In the genomic region with DNA sequence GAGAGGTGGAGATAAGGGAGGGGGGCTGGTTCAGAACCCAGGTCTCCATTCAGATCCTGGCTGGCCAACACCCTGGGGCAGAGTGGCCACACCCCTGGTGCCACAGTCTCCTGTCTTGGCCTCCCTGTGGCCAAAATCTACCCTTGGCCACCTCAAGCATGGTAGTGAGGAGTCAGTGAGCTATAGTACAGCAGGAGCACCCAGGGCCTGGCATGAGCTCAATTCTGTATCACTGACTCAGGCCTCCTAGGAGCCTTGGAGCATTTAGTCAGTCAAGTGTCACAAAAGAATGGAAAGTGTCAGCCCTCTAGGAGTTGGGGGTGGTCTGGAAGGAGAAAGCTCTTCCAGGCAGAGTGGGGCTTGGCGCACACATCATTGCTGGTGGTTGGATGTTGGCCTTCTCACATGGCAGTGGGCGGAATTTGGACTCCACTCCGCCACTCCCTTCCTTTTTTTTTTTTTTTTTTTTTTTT, we compare ENCODE assay signal across 10 cellular contexts. TPM values are rescaled to one million over a fixed set of nuclear protein-coding genes. Genes with fewer than 3 reads are reported as not detected.
DNase-seq lines count a peak whose midpoint lies in the region; ATAC-seq and TF ChIP-seq lines count a peak whose summit lies in the region.
"Had no signal": no experiment of that assay in that cellular context is flagged by ENCODE, and none has a peak within 500 bp of the region (broad histone marks: within the 10 kb centered on the region; RNA-seq: fewer than 3 reads in every experiment).

No MANE protein-coding gene starts in this region.

- H4K20me1 ChIP-seq in H9 (ENCODE audit: control insufficient read depth, insufficient read depth, insufficient read length): no peaks in the 10 kb centered on the region

- H3K9ac ChIP-seq in H9 (ENCODE audit: extremely low read depth, insufficient read length, low read length): no peak overlapping the region

- H2BK5ac ChIP-seq in H9 (ENCODE audit: insufficient read length, low read length): no peak overlapping the region

- BruUV-seq in Calu3 (replicated peaks; lab: Mats Ljungman, UMichigan): no TSS peak

- peaks cover 5% of the 10 kb centered on the region for H3K79me1 ChIP-seq in H9 (ENCODE audit: insufficient read depth, low read depth, low read length, poor library complexity, severe bottlenecking)

- no peak overlapping the region for H4K91ac ChIP-seq in H9 (ENCODE audit: insufficient read length, low read depth, low read length)

- POLR2A ChIA-PET in activated CD4-positive, alpha-beta memory T cell treated with anti-CD3 and anti-CD28 coated beads for 36 hours (lab: Charles Lee): interaction anchor here (0.6 to 4.6 kb wide), 5 partner anchors 9 to 75 kb away, joined by 3 to 84 read pairs (median 4); a partner anchor contains a TSS

- no peak overlapping the region for H2BK20ac ChIP-seq in H9 (ENCODE audit: low read depth, low read length, poor library complexity, severe bottlenecking)

- no CpG with 5 or more reads among the region's 3 CpGs for WGBS in H9 (ENCODE audit: extremely low coverage, insufficient read length, low lambda C conversion rate)

- no peak overlapping the region for H3T11ph ChIP-seq in H9 (ENCODE audit: low read length)

- H2BK12ac ChIP-seq in H9 (ENCODE audit: insufficient read length, low read depth, low read length): no peak overlapping the region

- no peak overlapping the region for H3K18ac ChIP-seq in H9 (ENCODE audit: insufficient read length, low read depth, low read length)

- no peak overlapping the region for H3K4ac ChIP-seq in H9 (ENCODE audit: low read depth, low read length)

- no peaks in the 10 kb centered on the region for H3K23me2 ChIP-seq in H9 (ENCODE audit: insufficient read length, low read depth, low read length, poor library complexity, severe bottlenecking)

- H3K27ac Mint-ChIP-seq in H9: peak overlapping the region in 2 of 3 experiments; percentile 73 to 81; a peak in 3 of 7 replicates
- H3K27ac Mint-ChIP-seq in activated CD4-positive, alpha-beta memory T cell treated with anti-CD3 and anti-CD28 coated beads for 36 hours: peak overlapping the region; percentile 96
- H3K27ac Mint-ChIP-seq in Calu3 (ENCODE audit: unreplicated experiment): no peak overlapping the region

- no peaks in the 10 kb centered on the region; the same call in 1 of the 2 replicates for H3K79me2 ChIP-seq in H9 (ENCODE audit: insufficient read depth, low read length)

- H3K56ac ChIP-seq in H9 (ENCODE audit: insufficient read length, low read depth, low read length): no peak overlapping the region

- no peak for ATAC-seq in left ventricle myocardium superior
- ATAC-seq in HG02571 (IDR thresholded peaks at IDR 0.05; ENCODE audit: unreplicated experiment): no peak
- ATAC-seq in GM21737 (IDR thresholded peaks at IDR 0.05; ENCODE audit: unreplicated experiment): no peak

- no peak overlapping the region for H2BK120ac ChIP-seq in H9 (ENCODE audit: low read depth, low read length, poor library complexity, severe bottlenecking)

- H2AFZ ChIP-seq in H9 (ENCODE audit: low read length): no peak overlapping the region

- intact Hi-C loops in activated CD4-positive, alpha-beta memory T cell treated with anti-CD3 and anti-CD28 coated beads for 36 hours (cut with micrococcal nuclease): loop anchor here (2.0 to 10.0 kb wide), 5 partner anchors 16 to 324 kb away; a partner anchor contains a TSS
- intact Hi-C loops in left ventricle myocardium superior (cut with micrococcal nuclease): no loop called here
- intact Hi-C loops in Calu3 (cut with micrococcal nuclease; ENCODE audit: unreplicated experiment): no loop called here

- no peak overlapping the region for H3K4me2 ChIP-seq in H9 (ENCODE audit: insufficient read depth, insufficient read length, low read length)

- H4K8ac ChIP-seq in H9 (replicated peaks; ENCODE audit: insufficient read length, low read depth, low read length): no peak overlapping the region

- no peak overlapping the region for H4K5ac ChIP-seq in H9 (ENCODE audit: insufficient read length, low read depth, low read length)

- H3K9me3 Mint-ChIP-seq in H9: no peaks in the 10 kb centered on the region
- no peaks in the 10 kb centered on the region for H3K9me3 Mint-ChIP-seq in activated CD4-positive, alpha-beta memory T cell treated with anti-CD3 and anti-CD28 coated beads for 36 hours
- no peaks in the 10 kb centered on the region for H3K9me3 Mint-ChIP-seq in Calu3 (ENCODE audit: low read depth, unreplicated experiment)

- H2BK15ac ChIP-seq in H9 (ENCODE audit: low read depth, low read length): no peak overlapping the region

- no peaks in the 10 kb centered on the region for H3K4me1 ChIP-seq in H9 (ENCODE audit: insufficient read depth, low read length)

- H3K4me3 Mint-ChIP-seq in H9: no peak overlapping the region
- peak overlapping the region; percentile 32 for H3K4me3 Mint-ChIP-seq in activated CD4-positive, alpha-beta memory T cell treated with anti-CD3 and anti-CD28 coated beads for 36 hours
- H3K4me3 Mint-ChIP-seq in Calu3 (ENCODE audit: low read depth, unreplicated experiment): no peak overlapping the region

- CTCF ChIA-PET in activated CD4-positive, alpha-beta memory T cell treated with anti-CD3 and anti-CD28 coated beads for 36 hours (lab: Charles Lee): interaction anchor here (1.4 to 8.3 kb wide), 3 partner anchors 11 to 82 kb away, joined by 4 to 119 read pairs (median 51); a partner anchor contains a TSS
- CTCF ChIA-PET in Calu3 (lab: Charles Lee): interaction anchor here (0.6 to 2.0 kb wide), 3 partner anchors 10 to 222 kb away, joined by 3 to 7 read pairs (median 5); a partner anchor contains a TSS

- H3K4me1 Mint-ChIP-seq in H9 (peaks cover 6 to 13% of the 10 kb centered on the region in 2 experiments; a peak in 3 of 4 replicates), Calu3 (ENCODE audit: low read depth, unreplicated experiment) (peaks cover 36% of the 10 kb centered on the region)
- peaks cover 78% of the 10 kb centered on the region for H3K4me1 Mint-ChIP-seq in activated CD4-positive, alpha-beta memory T cell treated with anti-CD3 and anti-CD28 coated beads for 36 hours (ENCODE audit: low read depth)

- TF ChIP-seq CTCF in AG10803 (conservative IDR thresholded peaks at IDR 0.05; ENCODE audit: low read length) (no peak), H9 (conservative IDR thresholded peaks at IDR 0.05) (no peak), Calu3 (IDR thresholded peaks at IDR 0.05; ENCODE audit: unreplicated experiment) (no peak)

- no peak overlapping the region for H3K23ac ChIP-seq in H9 (ENCODE audit: insufficient read length, low read depth, low read length)

- no peak overlapping the region for H3K27ac ChIP-seq in H9 (ENCODE audit: insufficient read length, low read depth, low read length)

- H3K27me3 ChIP-seq in H9 (ENCODE audit: insufficient read depth, low read length): no peaks in the 10 kb centered on the region

- H3K14ac ChIP-seq in H9 (ENCODE audit: insufficient read depth, low read length): no peak overlapping the region

- H3K9me3 ChIP-seq in H9 (ENCODE audit: control insufficient read depth, low read depth, low read length): no peaks in the 10 kb centered on the region

- H3K36me3 Mint-ChIP-seq in H9 (ENCODE audit: insufficient read depth in 1 of 3, low read depth in 3 of 3) (peaks cover 32 to 65% (median 53%) of the 10 kb centered on the region in 3 experiments), Calu3 (ENCODE audit: insufficient read depth, unreplicated experiment) (peaks cover 81% of the 10 kb centered on the region)
- H3K36me3 Mint-ChIP-seq in activated CD4-positive, alpha-beta memory T cell treated with anti-CD3 and anti-CD28 coated beads for 36 hours: peaks cover 55% of the 10 kb centered on the region

- DNase-seq in AG10803 (ENCODE audit: low read depth) (peak; percentile 45), H9 (no peak), left ventricle myocardium superior (peak; percentile 14), DMS153 (lab: John Stamatoyannopoulos, UW) (no peak), Calu3 (no peak)
- peak; percentile 66 for DNase-seq in activated CD4-positive, alpha-beta memory T cell treated with anti-CD3 and anti-CD28 coated beads for 36 hours
- DNase-seq: aorta, NCI-H1092 had no signal

- peaks cover 8% of the 10 kb centered on the region for H3K27me3 Mint-ChIP-seq in H9 (ENCODE audit: low read depth)
- no peaks in the 10 kb centered on the region for H3K27me3 Mint-ChIP-seq in activated CD4-positive, alpha-beta memory T cell treated with anti-CD3 and anti-CD28 coated beads for 36 hours
- no peaks in the 10 kb centered on the region for H3K27me3 Mint-ChIP-seq in Calu3 (ENCODE audit: unreplicated experiment)

- H3K4me3 ChIP-seq in AG10803 (ENCODE audit: low read length): no peak overlapping the region

- H2AK5ac ChIP-seq in H9 (ENCODE audit: insufficient read length, low read length): no peak overlapping the region

RNA-seq across cellular contexts. Expression of a gene that starts 6.6 kb away (rescaled TPM):
- total RNA-seq in H9 (2021) (0.22 and 0.39 TPM in 2 replicates), left ventricle myocardium superior (not detected), Calu3 (2022) (0.45 and 0.59 TPM in 2 replicates)
- total RNA-seq in activated CD4-positive, alpha-beta memory T cell treated with anti-CD3 and anti-CD28 coated beads for 36 hours: 1 to 10 TPM; 1.5 to 1.6 TPM

RNA-seq across cellular contexts. Expression of a gene that starts 10.4 kb away (rescaled TPM):
- total RNA-seq in H9 (2021): 3,024 and 3,117 TPM in 2 replicates
- 1,000 to 10,000 TPM; 3,181 to 3,314 TPM for total RNA-seq in activated CD4-positive, alpha-beta memory T cell treated with anti-CD3 and anti-CD28 coated beads for 36 hours
- 559 TPM for total RNA-seq in left ventricle myocardium superior
- 2,051 and 2,220 TPM in 2 replicates for total RNA-seq in Calu3 (2022)

RNA-seq across cellular contexts. Expression of a gene that starts 12.5 kb away (rescaled TPM):
- total RNA-seq in H9 (2021) (47.0 and 50.3 TPM in 2 replicates), left ventricle myocardium superior (26.9 TPM), Calu3 (2022) (122 and 163 TPM in 2 replicates)
- 100 to 1,000 TPM; 298 to 327 TPM for total RNA-seq in activated CD4-positive, alpha-beta memory T cell treated with anti-CD3 and anti-CD28 coated beads for 36 hours

RNA-seq across cellular contexts. Expression of a gene that starts 25.6 kb away (rescaled TPM):
- total RNA-seq in H9 (2021): not detected in 2 replicates
- total RNA-seq in activated CD4-positive, alpha-beta memory T cell treated with anti-CD3 and anti-CD28 coated beads for 36 hours: not detected
- not detected for total RNA-seq in left ventricle myocardium superior
- total RNA-seq in Calu3 (2022): not detected in 2 replicates
- total RNA-seq: aorta had no signal

RNA-seq across cellular contexts. Expression of a gene that starts 26.0 kb away (rescaled TPM):
- not detected in 2 replicates for total RNA-seq in H9 (2021)
- total RNA-seq in activated CD4-positive, alpha-beta memory T cell treated with anti-CD3 and anti-CD28 coated beads for 36 hours: not detected
- total RNA-seq in left ventricle myocardium superior: not detected
- not detected in 2 replicates for total RNA-seq in Calu3 (2022)
- total RNA-seq: aorta had no signal

Comparison
In these comparisons a context has a peak if more than half of its experiments do, and no peak if none do; other contexts are left out.
1. DNase-seq: peak in AG10803 (single experiment), activated CD4-positive, alpha-beta memory T cell treated with anti-CD3 and anti-CD28 coated beads for 36 hours (single experiment) and left ventricle myocardium superior (single experiment); none in H9 (single experiment), DMS153 (single experiment) and Calu3 (single experiment).